1 cellular context compared by ENCODE assay signal in the genomic region with DNA sequence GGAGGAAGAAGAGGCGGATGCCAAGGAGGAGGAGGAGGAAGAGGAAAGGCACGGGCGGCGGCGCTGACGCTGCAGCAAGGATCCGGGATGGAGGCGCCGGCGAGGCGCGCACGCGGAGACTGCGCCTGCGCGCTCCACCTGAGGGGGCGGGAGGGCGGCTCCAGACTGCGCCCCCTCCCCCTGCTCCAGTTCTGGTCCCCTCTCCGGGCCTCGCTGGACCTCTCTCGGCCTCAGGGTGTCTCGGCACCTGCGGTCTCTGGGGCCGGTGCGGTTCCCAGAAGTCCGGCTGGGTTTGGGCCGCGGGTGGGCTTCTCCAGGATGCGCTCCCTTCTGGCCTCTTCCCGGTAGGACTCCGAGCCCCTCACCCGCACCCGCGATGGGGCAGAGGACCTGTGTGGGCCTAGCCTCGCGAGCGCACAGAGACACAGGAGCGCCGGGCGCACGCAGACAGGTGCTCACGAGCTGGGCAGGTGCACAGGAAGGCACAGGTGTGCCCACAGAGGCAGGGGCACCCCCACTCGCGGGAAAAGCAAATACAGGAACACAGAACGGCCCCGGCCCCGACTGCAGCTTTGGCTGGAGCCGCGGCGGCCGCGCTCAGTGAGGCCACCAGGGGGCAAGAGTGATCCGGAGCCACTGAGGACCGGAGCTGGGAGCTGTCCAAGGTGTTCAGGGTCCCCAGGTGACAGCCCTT.
TF ChIP-seq lines count a peak whose summit lies in the region.

A gene with protein sequence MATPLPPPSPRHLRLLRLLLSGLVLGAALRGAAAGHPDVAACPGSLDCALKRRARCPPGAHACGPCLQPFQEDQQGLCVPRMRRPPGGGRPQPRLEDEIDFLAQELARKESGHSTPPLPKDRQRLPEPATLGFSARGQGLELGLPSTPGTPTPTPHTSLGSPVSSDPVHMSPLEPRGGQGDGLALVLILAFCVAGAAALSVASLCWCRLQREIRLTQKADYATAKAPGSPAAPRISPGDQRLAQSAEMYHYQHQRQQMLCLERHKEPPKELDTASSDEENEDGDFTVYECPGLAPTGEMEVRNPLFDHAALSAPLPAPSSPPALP (minus strand): TSS at position 84 of the 694 bp plus-strand sequence. CDS start 188 bp downstream, outside the sequence.

TF ChIP-seq in WTC11, 78 proteins besides CTCF, POLR2A, EP300 and RAD21 (continued from another document):
- TF ChIP-seq, protein P1, sequence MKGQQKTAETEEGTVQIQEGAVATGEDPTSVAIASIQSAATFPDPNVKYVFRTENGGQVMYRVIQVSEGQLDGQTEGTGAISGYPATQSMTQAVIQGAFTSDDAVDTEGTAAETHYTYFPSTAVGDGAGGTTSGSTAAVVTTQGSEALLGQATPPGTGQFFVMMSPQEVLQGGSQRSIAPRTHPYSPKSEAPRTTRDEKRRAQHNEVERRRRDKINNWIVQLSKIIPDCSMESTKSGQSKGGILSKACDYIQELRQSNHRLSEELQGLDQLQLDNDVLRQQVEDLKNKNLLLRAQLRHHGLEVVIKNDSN (CRISPR knock-in tag; IDR thresholded peaks at IDR 0.05) = peak; percentile 68
- TF ChIP-seq KAT7 (CRISPR knock-in tag; IDR thresholded peaks at IDR 0.05; ENCODE audit: borderline replicate concordance) (0 out of 2 replicates have a peak, but pooled peaks have one; percentile 59), GABPB1 (CRISPR knock-in tag; IDR thresholded peaks at IDR 0.05) (0 out of 2 replicates have a peak, but pooled peaks have one; percentile 22), SOX15 (CRISPR knock-in tag; IDR thresholded peaks at IDR 0.05) (no peak)
- TF ChIP-seq, protein P2, sequence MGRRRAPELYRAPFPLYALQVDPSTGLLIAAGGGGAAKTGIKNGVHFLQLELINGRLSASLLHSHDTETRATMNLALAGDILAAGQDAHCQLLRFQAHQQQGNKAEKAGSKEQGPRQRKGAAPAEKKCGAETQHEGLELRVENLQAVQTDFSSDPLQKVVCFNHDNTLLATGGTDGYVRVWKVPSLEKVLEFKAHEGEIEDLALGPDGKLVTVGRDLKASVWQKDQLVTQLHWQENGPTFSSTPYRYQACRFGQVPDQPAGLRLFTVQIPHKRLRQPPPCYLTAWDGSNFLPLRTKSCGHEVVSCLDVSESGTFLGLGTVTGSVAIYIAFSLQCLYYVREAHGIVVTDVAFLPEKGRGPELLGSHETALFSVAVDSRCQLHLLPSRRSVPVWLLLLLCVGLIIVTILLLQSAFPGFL (CRISPR knock-in tag; IDR thresholded peaks at IDR 0.05; ENCODE audit: borderline replicate concordance) = no peak
- TF ChIP-seq, protein P3, sequence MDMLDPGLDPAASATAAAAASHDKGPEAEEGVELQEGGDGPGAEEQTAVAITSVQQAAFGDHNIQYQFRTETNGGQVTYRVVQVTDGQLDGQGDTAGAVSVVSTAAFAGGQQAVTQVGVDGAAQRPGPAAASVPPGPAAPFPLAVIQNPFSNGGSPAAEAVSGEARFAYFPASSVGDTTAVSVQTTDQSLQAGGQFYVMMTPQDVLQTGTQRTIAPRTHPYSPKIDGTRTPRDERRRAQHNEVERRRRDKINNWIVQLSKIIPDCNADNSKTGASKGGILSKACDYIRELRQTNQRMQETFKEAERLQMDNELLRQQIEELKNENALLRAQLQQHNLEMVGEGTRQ (CRISPR knock-in tag; IDR thresholded peaks at IDR 0.05) = no peak
- TF ChIP-seq, protein P4, sequence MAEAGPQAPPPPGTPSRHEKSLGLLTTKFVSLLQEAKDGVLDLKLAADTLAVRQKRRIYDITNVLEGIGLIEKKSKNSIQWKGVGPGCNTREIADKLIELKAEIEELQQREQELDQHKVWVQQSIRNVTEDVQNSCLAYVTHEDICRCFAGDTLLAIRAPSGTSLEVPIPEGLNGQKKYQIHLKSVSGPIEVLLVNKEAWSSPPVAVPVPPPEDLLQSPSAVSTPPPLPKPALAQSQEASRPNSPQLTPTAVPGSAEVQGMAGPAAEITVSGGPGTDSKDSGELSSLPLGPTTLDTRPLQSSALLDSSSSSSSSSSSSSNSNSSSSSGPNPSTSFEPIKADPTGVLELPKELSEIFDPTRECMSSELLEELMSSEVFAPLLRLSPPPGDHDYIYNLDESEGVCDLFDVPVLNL (CRISPR knock-in tag; IDR thresholded peaks at IDR 0.05; ENCODE audit: borderline replicate concordance, low read depth) = no peak
